ENCODE assay signal across 8 cellular contexts in the genomic region with DNA sequence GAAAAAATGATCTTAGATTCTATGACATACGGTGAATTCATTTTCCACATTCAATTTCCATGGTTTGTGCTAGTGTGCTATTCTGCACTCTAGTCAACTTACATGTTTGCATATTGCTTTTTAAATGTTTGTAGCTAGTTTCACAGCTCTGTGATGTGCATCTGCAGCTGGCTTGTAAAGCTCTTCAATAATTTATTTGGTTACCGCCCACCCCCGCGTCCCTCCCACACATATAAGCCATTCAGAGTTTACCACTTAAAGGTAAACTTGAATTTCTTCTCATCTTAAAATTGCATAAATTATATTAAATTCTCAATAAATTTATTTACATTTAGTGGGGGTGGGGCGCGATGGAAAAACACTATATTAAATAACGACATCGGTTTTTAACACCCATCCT. TPM values are rescaled to one million over a fixed set of nuclear protein-coding genes. Genes with fewer than 3 reads are reported as not detected.
DNase-seq lines count a peak whose midpoint lies in the region; ATAC-seq and TF ChIP-seq lines count a peak whose summit lies in the region.

No MANE protein-coding gene starts in this region.

- H3K23ac ChIP-seq in trophoblast cell (ENCODE audit: low read length), result no peak overlapping the region

- H2AK5ac ChIP-seq in trophoblast cell (ENCODE audit: low read length), result no peak overlapping the region

- no peak overlapping the region for H2AFZ ChIP-seq in trophoblast cell (ENCODE audit: insufficient read depth, low read length, poor library complexity)

- ATAC-seq in GM19438 (IDR thresholded peaks at IDR 0.05; ENCODE audit: low read depth, unreplicated experiment) (peak; percentile 41), HG03571 (IDR thresholded peaks at IDR 0.05; ENCODE audit: unreplicated experiment) (peak; percentile 38)

- no peak overlapping the region for H2BK120ac ChIP-seq in trophoblast cell (ENCODE audit: insufficient read depth, low read length, poor library complexity)

- H3K4me2 ChIP-seq in trophoblast cell (ENCODE audit: low read length), result peak overlapping the region; percentile 50

- TF ChIP-seq POLR2A in esophagus squamous epithelium (IDR thresholded peaks at IDR 0.05), result no peak

- H4K91ac ChIP-seq in trophoblast cell (ENCODE audit: low read depth, low read length), result no peak overlapping the region

- H3K9me3 ChIP-seq in esophagus squamous epithelium, result no peaks in the 10 kb centered on the region
- H3K9me3 ChIP-seq in trophoblast cell (ENCODE audit: insufficient read depth, low read depth, low read length), result no peaks in the 10 kb centered on the region

- H3K4me1 ChIP-seq in esophagus squamous epithelium (peaks cover 0 to 26% (median 3%) of the 10 kb centered on the region in 3 donors), trophoblast cell (ENCODE audit: control insufficient read depth in 1 of 2, insufficient read depth in 2 of 2, low read length in 2 of 2) (no peaks in the 10 kb centered on the region)

- WGBS in esophagus squamous epithelium, 2 donors, result 3 to 32% methylated on average over 8 of the region's 8 CpGs
- no CpG with 5 or more reads among the region's 8 CpGs for WGBS in trophoblast cell (ENCODE audit: extremely low coverage, insufficient coverage, insufficient read length)

- H3K27me3 ChIP-seq in esophagus squamous epithelium (no peaks in the 10 kb centered on the region), trophoblast cell (ENCODE audit: insufficient read depth, low read length) (no peaks in the 10 kb centered on the region)

- no peak overlapping the region for H3K14ac ChIP-seq in trophoblast cell (ENCODE audit: low read length)

- no peak overlapping the region for H4K12ac ChIP-seq in trophoblast cell (ENCODE audit: low read depth, low read length)

- no peaks in the 10 kb centered on the region for H3K36me3 ChIP-seq in esophagus squamous epithelium
- no peaks in the 10 kb centered on the region for H3K36me3 ChIP-seq in trophoblast cell (ENCODE audit: control insufficient read depth in 1 of 2, insufficient read depth in 2 of 2, low read length in 2 of 2)

- H3K27ac ChIP-seq in C4-2B, result peak overlapping the region; percentile 71
- H3K27ac ChIP-seq in esophagus squamous epithelium, result peak overlapping the region in 2 of 4 donors; percentile 84 to 85
- H3K27ac ChIP-seq in trophoblast cell (ENCODE audit: low read depth, low read length), result no peak overlapping the region

- H2BK12ac ChIP-seq in trophoblast cell (ENCODE audit: low read length), result no peak overlapping the region

- H3K18ac ChIP-seq in trophoblast cell (ENCODE audit: low read length), result no peak overlapping the region

- H3K79me2 ChIP-seq in trophoblast cell (ENCODE audit: control insufficient read depth, insufficient read depth, low read length, poor library complexity), result no peaks in the 10 kb centered on the region

- H3K4me3 ChIP-seq in esophagus squamous epithelium (peak overlapping the region; percentile 40 to 70 (median 61)), trophoblast cell (ENCODE audit: low read depth, low read length) (no peak overlapping the region)

- no peak overlapping the region for H4K8ac ChIP-seq in trophoblast cell (ENCODE audit: low read depth, low read length)

- H3K4ac ChIP-seq in trophoblast cell (ENCODE audit: low read depth, low read length), result no peak overlapping the region

- peaks cover 2% of the 10 kb centered on the region for H3K79me1 ChIP-seq in trophoblast cell (ENCODE audit: low read length)

- DNase-seq in activated CD4-positive, alpha-beta T cell treated with anti-CD3 and anti-CD28 coated beads for 4 hours, result peak; percentile 27 to 43
- DNase-seq in esophagus squamous epithelium (lab: John Stamatoyannopoulos, UW) (no peak), trophoblast cell (peak in 1 of 2 donors; percentile 7), occipital lobe (lab: John Stamatoyannopoulos, UW) (no peak), iPS-NIHi11 (ENCODE audit: low spot score) (no peak)

- no peak overlapping the region for H3K9ac ChIP-seq in trophoblast cell (ENCODE audit: low read length)

- intact Hi-C loops in esophagus squamous epithelium (cut with DNase I), result no loop called here

- H2BK5ac ChIP-seq in trophoblast cell (ENCODE audit: low read depth, low read length, poor library complexity), result no peak overlapping the region

- TF ChIP-seq CTCF in C4-2B (conservative IDR thresholded peaks at IDR 0.05), result no peak
- TF ChIP-seq CTCF in esophagus squamous epithelium (IDR thresholded peaks at IDR 0.05), result no peak

RNA-seq across cellular contexts. Expression of a gene that starts 0.3 kb away (rescaled TPM):
- total RNA-seq in esophagus squamous epithelium (10 to 100 TPM in 2 of 4 donors, 1 to 10 TPM in 2; 8.3 to 17.7 (median 10.8) TPM), occipital lobe (6.7 TPM)
- 85.5 and 86.3 TPM in 2 replicates for polyA plus RNA-seq in trophoblast cell (2013)

Comparison
In these comparisons a context has a peak if more than half of its experiments do, and no peak if none do; other contexts are left out.
1. DNase-seq: peak in activated CD4-positive, alpha-beta T cell treated with anti-CD3 and anti-CD28 coated beads for 4 hours (2 of 2); none in esophagus squamous epithelium (single experiment), occipital lobe (single experiment) and iPS-NIHi11 (single experiment).